In the genomic region with DNA sequence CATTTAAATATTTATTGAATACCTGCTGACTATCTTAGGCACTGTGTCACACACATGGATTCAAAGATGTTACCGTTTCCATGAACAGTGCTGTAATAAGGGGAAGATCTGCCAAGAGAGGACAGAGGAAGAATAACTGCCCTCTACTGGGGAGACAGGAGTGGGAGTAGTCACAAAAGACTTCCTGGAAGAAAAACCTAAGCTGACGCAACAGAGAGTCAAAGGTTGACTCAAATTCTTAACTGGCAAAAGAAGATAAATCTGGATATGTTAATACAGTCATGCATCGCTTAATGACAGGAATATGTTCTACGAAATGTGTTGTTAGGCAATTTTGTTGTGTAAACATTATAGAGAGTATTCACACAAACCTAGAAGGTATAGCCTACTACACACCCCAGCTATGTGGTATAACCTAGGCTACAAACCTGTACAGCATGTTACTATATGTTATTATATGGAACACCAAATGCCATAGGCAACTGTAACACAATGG, we compare ENCODE assay signal across 8 cellular contexts. TPM values are rescaled to one million over a fixed set of nuclear protein-coding genes. Genes with fewer than 3 reads are reported as not detected.
DNase-seq lines count a peak whose midpoint lies in the region; ATAC-seq and TF ChIP-seq lines count a peak whose summit lies in the region.

No MANE protein-coding gene starts in this region.

- H3K27me3 ChIP-seq in GM23248 (replicated peaks; ENCODE audit: insufficient read depth): no peaks in the 10 kb centered on the region

- H3K4me2 ChIP-seq in GM23248 (ENCODE audit: unreplicated experiment): no peak overlapping the region

- H3K9ac ChIP-seq in GM23248: peak overlapping the region; percentile 51

- ATAC-seq in GM21737 (IDR thresholded peaks at IDR 0.05; ENCODE audit: unreplicated experiment) (no peak), HG02571 (IDR thresholded peaks at IDR 0.05; ENCODE audit: unreplicated experiment) (no peak)

- no peaks in the 10 kb centered on the region for H3K9me3 ChIP-seq in GM23248 (ENCODE audit: low read depth)

- DNase-seq in ACHN (peak; percentile 66), GM23248 (peak; percentile 95), SK-MEL-5 (ENCODE audit: low read depth, low spot score) (peak; percentile 63), epithelial cell of proximal tubule (ENCODE audit: low read depth) (peak; percentile 74), nephron progenitor cell (no peak), COLO829 (ENCODE audit: low spot score) (no peak)

- H3K4me1 ChIP-seq in GM23248 (ENCODE audit: insufficient read depth): peaks cover 17% of the 10 kb centered on the region

- H3K4me3 ChIP-seq in GM23248 (no peak overlapping the region), epithelial cell of proximal tubule (ENCODE audit: low read depth, low read length) (no peak overlapping the region)

- 0 to 2% methylated on average over 4 of the region's 4 CpGs for WGBS in GM23248 (ENCODE audit: low coverage in 1 of 2, low lambda C conversion rate in 2 of 2, missing lambda C conversion rate in 2 of 2), 2 experiments

- H3K9me3 Mint-ChIP-seq in nephron progenitor cell: no peaks in the 10 kb centered on the region

- H3K79me2 ChIP-seq in GM23248 (ENCODE audit: insufficient read depth): peaks cover 75% of the 10 kb centered on the region

- H3K4me1 Mint-ChIP-seq in nephron progenitor cell: peaks cover 27% of the 10 kb centered on the region

- H3K27ac ChIP-seq in GM23248: peak overlapping the region; percentile 82

- in situ Hi-C loops in ACHN (cut with HindIII; ENCODE audit: low pct_ligation_motif_present, low pct_unique_long_range_greater_than_20kb, low sequenced_read_pairs): no loop called here
- in situ Hi-C loops in GM23248 (cut with MboI): no loop called here
- in situ Hi-C loops in SK-MEL-5 (cut with HindIII; ENCODE audit: low pct_unique_long_range_greater_than_20kb, low sequenced_read_pairs): no loop called here

- no peak overlapping the region for H2AFZ ChIP-seq in GM23248

- H3K36me3 ChIP-seq in GM23248 (ENCODE audit: low read depth): peaks cover 11% of the 10 kb centered on the region; the same call in 1 of the 2 replicates

- TF ChIP-seq CTCF in epithelial cell of proximal tubule (conservative IDR thresholded peaks at IDR 0.05; ENCODE audit: low read depth, low read length): peak; percentile 84
- TF ChIP-seq CTCF in nephron progenitor cell (IDR thresholded peaks at IDR 0.05): no peak

- H3K4me3 Mint-ChIP-seq in nephron progenitor cell: no peak overlapping the region

- H3K9me2 ChIP-seq in GM23248 (ENCODE audit: insufficient read depth): no peaks in the 10 kb centered on the region

- peak overlapping the region; percentile 62 for H3K27ac Mint-ChIP-seq in nephron progenitor cell

- H3K27me3 Mint-ChIP-seq in nephron progenitor cell (ENCODE audit: low read depth, poor library complexity): no peaks in the 10 kb centered on the region

- H4K20me1 ChIP-seq in GM23248 (ENCODE audit: insufficient read depth): no peaks in the 10 kb centered on the region

- H3K36me3 Mint-ChIP-seq in nephron progenitor cell (ENCODE audit: low read depth): peaks cover 25% of the 10 kb centered on the region

- peaks cover 31% of the 10 kb centered on the region for H3F3A ChIP-seq in GM23248 (ENCODE audit: insufficient read depth)

RNA-seq across cellular contexts. Expression of a gene that starts 51.5 kb away (rescaled TPM):
- total RNA-seq in GM23248 (2014; rRNA removed; shearing (Covaris generic)): 24.5 and 40.2 TPM in 2 replicates
- polyA plus RNA-seq in GM23248 (2016; fragmentation: Nextera tagmentation; extraction: Ambion mirVana): 24.4 and 26.4 TPM in 2 replicates
- 13.6 and 18.4 TPM in 2 replicates for total RNA-seq in SK-MEL-5 (2014; rRNA removed; shearing (Covaris generic))
- polyA plus RNA-seq in SK-MEL-5 (2015; cell fraction: cytosol; rRNA removed): 22.3 and 28.4 TPM in 2 replicates
- polyA plus RNA-seq in SK-MEL-5 (2015; cell fraction: nucleus; rRNA removed): 103 and 120 TPM in 2 replicates
- total RNA-seq in epithelial cell of proximal tubule: 10.4 and 14.5 TPM in 2 replicates

Comparison
In these comparisons a context has a peak if more than half of its experiments do, and no peak if none do; other contexts are left out.
1. DNase-seq: peak in ACHN (single experiment), GM23248 (single experiment), SK-MEL-5 (single experiment) and epithelial cell of proximal tubule (single experiment); none in nephron progenitor cell (single experiment) and COLO829 (single experiment).